ENCODE assay signal across 8 cellular contexts in the genomic region with DNA sequence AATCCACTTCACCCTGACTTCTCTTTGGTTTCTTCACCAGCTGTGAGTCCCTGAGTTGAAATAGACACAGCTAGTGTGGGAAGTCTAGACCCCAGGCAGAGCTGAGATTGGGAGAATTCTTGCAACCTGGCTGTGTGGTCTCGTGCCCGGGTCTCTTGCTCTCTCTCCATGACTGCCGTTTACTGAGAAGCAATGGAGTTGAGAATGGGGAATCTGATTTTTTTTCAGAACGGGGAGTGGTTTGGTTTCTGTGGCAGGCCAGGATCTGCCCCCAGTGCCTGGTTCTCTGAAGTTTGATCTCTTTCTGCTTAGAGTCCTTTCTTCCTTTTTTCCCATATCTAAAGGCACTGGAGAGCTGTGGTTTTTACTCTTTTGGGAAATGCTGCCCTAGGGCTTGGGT. TPM values are rescaled to one million over a fixed set of nuclear protein-coding genes. Genes with fewer than 3 reads are reported as not detected.
DNase-seq lines count a peak whose midpoint lies in the region; ATAC-seq and TF ChIP-seq lines count a peak whose summit lies in the region.

No MANE protein-coding gene starts in this region.

- peaks cover 30% of the 10 kb centered on the region for H3K4me1 Mint-ChIP-seq in progenitor cell of endocrine pancreas (ENCODE audit: low read depth)

- H3K36me3 ChIP-seq in Panc1 (ENCODE audit: control insufficient read depth, insufficient read depth, low read length): no peaks in the 10 kb centered on the region

- POLR2A ChIA-PET in GM10248 (lab: Yijun Ruan, JAX) (interaction anchor here (0.5 to 1.2 kb wide), 5 partner anchors 9 to 304 kb away, joined by 3 to 5 read pairs (median 5); no protein-coding TSS in a partner anchor), Panc1 (lab: Charles Lee) (interaction anchor here (0.6 to 1.0 kb wide), 3 partner anchors 34 to 715 kb away, joined by 3 to 8 read pairs (median 4); no protein-coding TSS in a partner anchor)

- BruUV-seq in Panc1 (replicated peaks; lab: Mats Ljungman, UMichigan): no TSS peak

- intact Hi-C loops in Panc1 (cut with micrococcal nuclease; ENCODE audit: unreplicated experiment): no loop called here

- peaks cover 2% of the 10 kb centered on the region for H3K36me3 Mint-ChIP-seq in progenitor cell of endocrine pancreas (ENCODE audit: insufficient read depth)

- peak; percentile 34 for DNase-seq in GM10248 (ENCODE audit: extremely low spot score)
- DNase-seq in Panc1 (ENCODE audit: low read depth, low spot score): no peak
- DNase-seq in epithelial cell of esophagus (ENCODE audit: low read depth): no peak
- DNase-seq in progenitor cell of endocrine pancreas (ENCODE audit: low spot score, unreplicated experiment): no peak
- DNase-seq in stimulated activated CD4-positive, alpha-beta T cell treated with anti-CD3 and anti-CD28 coated beads, Interleukin-4, amount 100 ng/mL, for 24 hours: no peak
- no peak for DNase-seq in stimulated activated CD4-positive, alpha-beta T cell treated with anti-CD3 and anti-CD28 coated beads, Interleukin-4, amount 100 ng/mL, for 1 hour
- no peak for DNase-seq in NCI-H524 treated with DMSO at 0.1 percent for 48 hours (lab: John Stamatoyannopoulos, UW)
- no peak for DNase-seq in cerebellum (ENCODE audit: low spot score)

- H3K4me3 Mint-ChIP-seq in progenitor cell of endocrine pancreas (ENCODE audit: low read depth): peak overlapping the region; percentile 94

- in situ Hi-C loops in Panc1 (cut with HindIII; ENCODE audit: low pct_unique_long_range_greater_than_20kb, low sequenced_read_pairs): no loop called here

- H3K4me1 ChIP-seq in Panc1 (ENCODE audit: control insufficient read depth, insufficient read depth, low read length): peaks cover 21% of the 10 kb centered on the region

- H3K27me3 ChIP-seq in Panc1 (ENCODE audit: control insufficient read depth, insufficient read depth, low read length): no peaks in the 10 kb centered on the region

- H3K27me3 Mint-ChIP-seq in progenitor cell of endocrine pancreas: no peaks in the 10 kb centered on the region

- H3K27ac ChIP-seq in Panc1 (ENCODE audit: low read length): peak overlapping the region; percentile 86

- peak overlapping the region; percentile 14 for H3K27ac Mint-ChIP-seq in progenitor cell of endocrine pancreas

- CTCF ChIA-PET in GM10248 (lab: Yijun Ruan, JAX) (interaction anchor here (0.8 to 7.7 kb wide), 23 partner anchors 9 to 389 kb away, joined by 3 to 118 read pairs (median 5); a partner anchor contains a TSS), Panc1 (lab: Charles Lee) (interaction anchor here (0.7 to 1.5 kb wide), 4 partner anchors 20 to 437 kb away, joined by 3 to 10 read pairs (median 5); no protein-coding TSS in a partner anchor)

- H3K4me3 ChIP-seq in Panc1 (ENCODE audit: low read depth in 2 of 2, low read length in 2 of 2) (peak overlapping the region; percentile 70 to 88), epithelial cell of esophagus (ENCODE audit: low read length) (peak overlapping the region; percentile 74)

- no peaks in the 10 kb centered on the region for H3K9me3 Mint-ChIP-seq in progenitor cell of endocrine pancreas (ENCODE audit: low read depth)

- ATAC-seq in Panc1: no peak

- H3K9me3 ChIP-seq in Panc1 (ENCODE audit: control insufficient read depth, insufficient read depth, low read depth, low read length): no peaks in the 10 kb centered on the region

- no peak for TF ChIP-seq CTCF in GM10248 (IDR thresholded peaks at IDR 0.05; ENCODE audit: control extremely low read depth, extremely low read depth, low read depth, missing control alignments)
- TF ChIP-seq CTCF in Panc1 (IDR thresholded peaks at IDR 0.05): no peak
- no peak for TF ChIP-seq CTCF in epithelial cell of esophagus (IDR thresholded peaks at IDR 0.05; ENCODE audit: insufficient read depth, low read depth, low read length, missing control alignments)
- TF ChIP-seq CTCF in progenitor cell of endocrine pancreas (IDR thresholded peaks at IDR 0.05; ENCODE audit: unreplicated experiment): no peak

RNA-seq across cellular contexts. Expression of a gene that starts 1.5 kb away (rescaled TPM):
- 47.6 TPM for total RNA-seq in Panc1 (2021; ENCODE audit: unreplicated experiment)
- 63.6 TPM for polyA plus RNA-seq in Panc1 (2012; ENCODE audit: insufficient read length)
- total RNA-seq in progenitor cell of endocrine pancreas: 44.7 and 52.6 TPM in 2 replicates
- total RNA-seq in cerebellum: 19.6 TPM

RNA-seq across cellular contexts. Expression of a gene that starts 19.1 kb away (rescaled TPM):
- 6.4 TPM for total RNA-seq in Panc1 (2021; ENCODE audit: unreplicated experiment)
- polyA plus RNA-seq in Panc1 (2012; ENCODE audit: insufficient read length): 3.9 TPM
- total RNA-seq in progenitor cell of endocrine pancreas: 41.4 and 72.6 TPM in 2 replicates
- total RNA-seq in cerebellum: 9.5 TPM

RNA-seq across cellular contexts. Expression of a gene that starts 35.9 kb away (rescaled TPM):
- total RNA-seq in Panc1 (2021; ENCODE audit: unreplicated experiment): 179 TPM
- polyA plus RNA-seq in Panc1 (2012; ENCODE audit: insufficient read length): 118 TPM
- total RNA-seq in progenitor cell of endocrine pancreas: 116 and 121 TPM in 2 replicates
- 135 TPM for total RNA-seq in cerebellum

RNA-seq across cellular contexts. Expression of a gene that starts 51.9 kb away (rescaled TPM):
- total RNA-seq in Panc1 (2021; ENCODE audit: unreplicated experiment): 60.6 TPM
- polyA plus RNA-seq in Panc1 (2012; ENCODE audit: insufficient read length): 44.4 TPM
- total RNA-seq in progenitor cell of endocrine pancreas: 59.4 and 62.3 TPM in 2 replicates
- 35.7 TPM for total RNA-seq in cerebellum

RNA-seq across cellular contexts. Expression of a gene that starts 52.5 kb away (rescaled TPM):
- 39.7 TPM for total RNA-seq in Panc1 (2021; ENCODE audit: unreplicated experiment)
- polyA plus RNA-seq in Panc1 (2012; ENCODE audit: insufficient read length): 27.3 TPM
- total RNA-seq in progenitor cell of endocrine pancreas: 53.9 and 55.8 TPM in 2 replicates
- 26.3 TPM for total RNA-seq in cerebellum
